ENCODE assay signal across 8 cellular contexts in the genomic region with DNA sequence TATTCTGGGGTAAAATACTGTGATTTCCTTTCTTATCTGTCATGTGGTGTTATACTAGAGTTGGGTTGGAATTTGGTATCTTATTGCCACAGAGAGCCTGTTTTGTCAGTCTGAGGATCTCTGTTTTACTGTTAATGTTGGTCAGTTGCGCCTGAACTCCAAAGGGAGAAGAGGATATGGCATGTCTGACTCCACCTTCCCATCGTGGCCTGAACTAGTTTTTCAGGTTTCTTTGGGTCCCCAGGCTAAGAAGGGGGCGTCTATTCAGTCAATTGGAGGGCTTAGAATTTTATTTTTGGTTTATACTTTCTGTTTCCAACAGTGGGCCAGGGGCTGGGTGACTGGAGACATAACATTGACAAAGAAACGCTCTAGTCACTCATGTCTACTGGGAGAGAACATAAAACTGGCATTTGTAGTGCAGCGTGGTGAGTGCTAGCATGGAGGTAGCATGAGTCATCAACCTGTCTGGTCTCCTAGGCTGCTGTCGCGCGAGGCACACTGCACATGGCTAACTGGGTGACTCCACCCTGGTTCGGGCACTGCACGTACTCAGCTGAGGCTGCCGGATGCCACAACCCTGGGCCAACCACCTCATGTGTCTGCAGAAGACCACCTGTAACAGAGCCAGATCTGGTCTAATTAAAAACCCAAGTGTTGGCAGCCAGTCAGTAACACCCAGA.
DNase-seq lines count a peak whose midpoint lies in the region; ATAC-seq, FAIRE-seq and TF ChIP-seq lines count a peak whose summit lies in the region.

No MANE protein-coding gene starts in this region.

- DNase-seq in GM12891 (ENCODE audit: insufficient read length, low spot score) (peak; percentile 8), myocyte (ENCODE audit: low read depth) (peak; percentile 39), coronary artery (ENCODE audit: low spot score) (no peak), KBM-7 (no peak), HuH-7.5 (ENCODE audit: low spot score) (no peak)
- peak; percentile 36 for DNase-seq in activated T-cell treated with anti-CD3 and anti-CD28 coated beads, Interleukin-2, amount 50 U/mL, for 24 hours
- DNase-seq in central memory CD4-positive, alpha-beta T cell: no peak

- H3K27me3 Mint-ChIP-seq in activated T-cell treated with anti-CD3 and anti-CD28 coated beads, Interleukin-2, amount 50 U/mL, for 24 hours: peaks cover 18% of the 10 kb centered on the region

- ATAC-seq in HG03159 (IDR thresholded peaks at IDR 0.05; ENCODE audit: unreplicated experiment): peak; percentile 68

- H3K36me3 Mint-ChIP-seq in activated T-cell treated with anti-CD3 and anti-CD28 coated beads, Interleukin-2, amount 50 U/mL, for 24 hours (ENCODE audit: low read depth): no peaks in the 10 kb centered on the region

- TF ChIP-seq CTCF in coronary artery (IDR thresholded peaks at IDR 0.05): no peak

- H3K9me3 Mint-ChIP-seq in activated T-cell treated with anti-CD3 and anti-CD28 coated beads, Interleukin-2, amount 50 U/mL, for 24 hours: no peaks in the 10 kb centered on the region

- H3K27ac Mint-ChIP-seq in activated T-cell treated with anti-CD3 and anti-CD28 coated beads, Interleukin-2, amount 50 U/mL, for 24 hours: no peak overlapping the region

- peak; percentile 90 for FAIRE-seq in GM12891 (lab: Jason Lieb, UNC)

- no peak for TF ChIP-seq POLR2A in GM12891 (IDR thresholded peaks at IDR 0.05; ENCODE audit: low read depth, low read length)

- no peak overlapping the region for H3K4me3 ChIP-seq in coronary artery

- no peak overlapping the region for H3K27ac ChIP-seq in coronary artery

- peaks cover 6% of the 10 kb centered on the region for H3K4me1 Mint-ChIP-seq in activated T-cell treated with anti-CD3 and anti-CD28 coated beads, Interleukin-2, amount 50 U/mL, for 24 hours (ENCODE audit: low read depth)

- in situ Hi-C loops in KBM-7 (cut with MboI; ENCODE audit: low pct_unique_long_range_greater_than_20kb, low sequenced_read_pairs): no loop called here

- H3K4me3 Mint-ChIP-seq in activated T-cell treated with anti-CD3 and anti-CD28 coated beads, Interleukin-2, amount 50 U/mL, for 24 hours: no peak overlapping the region

TF ChIP-seq in GM12891, 5 proteins besides CTCF, POLR2A, EP300 and RAD21:
- TF ChIP-seq SPI1 (IDR thresholded peaks at IDR 0.05; ENCODE audit: low read depth, low read length) (no peak), POLR2AphosphoS5 (IDR thresholded peaks at IDR 0.05; ENCODE audit: low read depth, low read length) (no peak), PAX5 (IDR thresholded peaks at IDR 0.05; ENCODE audit: insufficient read depth, low read length, severe bottlenecking) (no peak), TAF1 (IDR thresholded peaks at IDR 0.05; ENCODE audit: low read depth, low read length) (no peak), POU2F2 (IDR thresholded peaks at IDR 0.05; ENCODE audit: low read depth, low read length) (no peak)

Comparison
In these comparisons a context has a peak if more than half of its experiments do, and no peak if none do; other contexts are left out.
1. DNase-seq: peak in GM12891 (single experiment), activated T-cell treated with anti-CD3 and anti-CD28 coated beads, Interleukin-2, amount 50 U/mL, for 24 hours (single experiment) and myocyte (single experiment); none in coronary artery (single experiment), KBM-7 (single experiment), central memory CD4-positive, alpha-beta T cell (single experiment) and HuH-7.5 (single experiment).